29 cellular contexts compared by ENCODE assay signal in genomic region chr13:109672545-109672944, GRCh38.
DNase-seq lines count a peak whose midpoint lies in the region; ATAC-seq, FAIRE-seq and TF ChIP-seq lines count a peak whose summit lies in the region.
"Had no signal": no experiment of that assay in that cellular context is flagged by ENCODE, and none has a peak within 500 bp of the region (broad histone marks: within the 10 kb centered on the region; RNA-seq: fewer than 3 reads in every experiment).

No MANE protein-coding gene starts in this region.

- CTCF ChIA-PET in AG04449 (lab: Yijun Ruan, JAX), result no interaction called here

- POLR2A ChIA-PET in AG04449 (lab: Yijun Ruan, JAX), result no interaction called here

- H3K9me3 ChIP-seq in SJSA1 (replicated peaks) (peaks cover 3% of the 10 kb centered on the region; the same call in 1 of the 2 replicates), kidney (ENCODE audit: control insufficient read depth in 1 of 2, low read length in 2 of 2) (no peaks in the 10 kb centered on the region)
- H3K9me3 ChIP-seq: Caco-2, esophagus squamous epithelium, right atrium auricular region, transverse colon had no signal

- ATAC-seq in HG02759 (IDR thresholded peaks at IDR 0.05; ENCODE audit: unreplicated experiment) (no peak), Right ventricle myocardium superior (ENCODE audit: poor library complexity) (no peak)

- H3K36me3 ChIP-seq in SJSA1 (no peaks in the 10 kb centered on the region), kidney (ENCODE audit: control insufficient read depth in 1 of 2, insufficient read depth in 2 of 2, low read length in 2 of 2) (no peaks in the 10 kb centered on the region)
- H3K36me3 ChIP-seq: esophagus squamous epithelium, right atrium auricular region, transverse colon had no signal

- H3K4me3 ChIP-seq in AG04449 (ENCODE audit: low read depth, low read length) (no peak overlapping the region), SJSA1 (no peak overlapping the region), foreskin fibroblast (ENCODE audit: low read depth in 1 of 2, low read length in 2 of 2) (no peak overlapping the region), kidney (ENCODE audit: low read length in 2 of 2) (no peak overlapping the region)
- H3K4me3 ChIP-seq: esophagus squamous epithelium, lung, right atrium auricular region, SK-N-MC, transverse colon had no signal

- peak; percentile 9 for DNase-seq in AG04449 (ENCODE audit: low read depth, low spot score)
- peak; percentile 44 for DNase-seq in ELR (ENCODE audit: low read depth)
- DNase-seq in SJSA1 (ENCODE audit: low read depth in 1 of 2, low spot score in 2 of 2), result peak; percentile 89 to 98
- peak; percentile 42 to 57 for DNase-seq in foreskin fibroblast
- DNase-seq in frontal cortex (ENCODE audit: low spot score in 2 of 2), result no peak
- DNase-seq in kidney, result no peak
- no peak for DNase-seq in Right ventricle myocardium superior
- DNase-seq: activated CD4-positive, alpha-beta T cell treated with anti-CD3 and anti-CD28 coated beads, Interleukin-2, amount 50 U/mL, for 4 hours; aorta; C1 segment of cervical spinal cord; Caco-2; caudate nucleus; DMS79; esophagus squamous epithelium; H7; KG1; kidney glomerular epithelial cell; NCI-H1417 treated with DMSO at 0.1 percent for 48 hours; NCI-H2081 treated with DMSO at 0.1 percent for 48 hours; RPMI8226; stimulated activated CD4-positive, alpha-beta T cell treated with anti-CD3 and anti-CD28 coated beads, Interleukin-2, amount 100 ng/mL, for 24 hours; transverse colon had no signal

- intact Hi-C loops in kidney (cut with DNase I), result no loop called here
- intact Hi-C loops in Right ventricle myocardium superior (cut with DNase I), result no loop called here

- H3K27me3 ChIP-seq in SJSA1 (replicated peaks), result peaks cover 13% of the 10 kb centered on the region
- H3K27me3 ChIP-seq: right atrium auricular region, transverse colon had no signal

- TF ChIP-seq CTCF in AG04449 (IDR thresholded peaks at IDR 0.05; ENCODE audit: insufficient read depth, low read length, missing control alignments), result no peak
- TF ChIP-seq CTCF in foreskin fibroblast (IDR thresholded peaks at IDR 0.05; ENCODE audit: low read depth, low read length), result no peak
- TF ChIP-seq CTCF in kidney (IDR thresholded peaks at IDR 0.05; ENCODE audit: borderline replicate concordance, extremely low read depth, insufficient read depth), result no peak

- no peak overlapping the region for H3K9ac ChIP-seq in kidney (ENCODE audit: low read length in 2 of 2)

- H3K27ac ChIP-seq in SJSA1 (peak overlapping the region; percentile 3), kidney (ENCODE audit: low read depth in 2 of 2, low read length in 2 of 2) (no peak overlapping the region)
- H3K27ac ChIP-seq: esophagus squamous epithelium, right atrium auricular region, SK-N-MC, transverse colon had no signal

- peaks cover 26% of the 10 kb centered on the region for H3K4me1 ChIP-seq in SJSA1 (replicated peaks)
- no peaks in the 10 kb centered on the region for H3K4me1 ChIP-seq in kidney (ENCODE audit: control insufficient read depth in 1 of 2, insufficient read depth in 1 of 2, low read depth in 1 of 2, low read length in 2 of 2)
- H3K4me1 ChIP-seq: Caco-2, right atrium auricular region had no signal

- FAIRE-seq in frontal cortex (lab: Jason Lieb, UNC) (no peak), kidney (lab: Jason Lieb, UNC) (no peak)
- FAIRE-seq: A204.1, HTR-8/SVneo, TTC549 had no signal

Comparison
In these comparisons a context has a peak if more than half of its experiments do, and no peak if none do; other contexts are left out.
1. DNase-seq: peak in AG04449 (single experiment), ELR (single experiment), SJSA1 (2 of 2) and foreskin fibroblast (2 of 2); none in frontal cortex (0 of 2), kidney (single experiment) and Right ventricle myocardium superior (single experiment).